ENCODE assay signal across 1 cellular context in the genomic region with DNA sequence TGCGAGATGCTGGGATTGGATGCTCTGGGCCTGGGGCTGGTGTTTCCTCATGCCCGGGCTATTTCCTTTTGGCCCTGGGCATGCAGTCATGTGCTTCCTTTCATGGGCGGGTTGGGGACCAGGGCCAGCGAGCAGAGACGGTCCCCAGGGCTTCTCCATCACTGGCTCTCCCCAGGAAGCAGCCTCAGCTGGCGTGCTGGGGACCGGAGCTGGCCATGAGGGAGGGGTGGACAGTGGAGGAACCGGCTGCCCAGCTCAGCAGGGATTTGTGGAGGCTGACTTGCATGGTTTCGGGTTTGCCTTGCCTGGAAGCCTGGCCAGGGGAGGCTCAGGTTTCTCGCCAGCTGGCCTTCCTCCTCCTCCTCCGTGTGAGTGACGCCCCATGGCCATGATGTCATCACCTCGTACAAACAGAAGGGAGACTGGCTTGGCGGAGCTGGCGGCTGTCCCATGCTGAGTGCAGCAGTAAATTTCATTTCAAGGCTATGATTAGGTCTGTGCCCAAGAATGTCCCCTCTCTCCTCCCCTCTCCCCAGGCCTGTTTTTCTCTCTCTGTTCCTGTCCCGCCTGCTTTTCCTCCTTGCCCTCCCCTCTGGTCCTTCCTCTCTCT.
TF ChIP-seq lines count a peak whose summit lies in the region.

No MANE protein-coding gene starts in this region.

TF ChIP-seq in IMR-90, 13 proteins besides CTCF, POLR2A, EP300 and RAD21 (continued from another document):
- TF ChIP-seq MXI1 (IDR thresholded peaks at IDR 0.05; ENCODE audit: borderline replicate concordance, low read depth, low read length) (no peak; the same call in 1 of the 2 replicates), MAZ (IDR thresholded peaks at IDR 0.05; ENCODE audit: borderline replicate concordance, low read depth, low read length) (peak; percentile 58), CEBPB (IDR thresholded peaks at IDR 0.05; ENCODE audit: low read depth, low read length) (peak; percentile 62; the same call in 1 of the 2 replicates), MAFK (IDR thresholded peaks at IDR 0.05; ENCODE audit: low read depth, low read length) (peak; percentile 92), BHLHE40 (IDR thresholded peaks at IDR 0.05; ENCODE audit: low read depth, low read length) (peak; percentile 50; the same call in 1 of the 2 replicates)
